In genomic region chr3:113696658-113697191, GRCh38 we compare ENCODE assay signal across 8 cellular contexts. TPM values are rescaled to one million over a fixed set of nuclear protein-coding genes. Genes with fewer than 3 reads are reported as not detected.
DNase-seq lines count a peak whose midpoint lies in the region; ATAC-seq and TF ChIP-seq lines count a peak whose summit lies in the region.

No MANE protein-coding gene starts in this region.

- ATAC-seq in HG02571 (IDR thresholded peaks at IDR 0.05; ENCODE audit: unreplicated experiment), result peak; percentile 96
- peak; percentile 88 to 92 for ATAC-seq in activated naive CD4-positive, alpha-beta T cell treated with anti-CD3 and anti-CD28 coated beads, Interleukin-2, amount 50 U/mL, for 72 hours

- no peaks in the 10 kb centered on the region for H3K9me3 ChIP-seq in SK-N-MC (ENCODE audit: low read depth, low read length)

- H3K4me3 ChIP-seq in NB4 (ENCODE audit: low read depth, low read length) (peak overlapping the region; percentile 95), SK-N-MC (peak overlapping the region; percentile 96)

- DNase-seq in GM04503 (ENCODE audit: low read depth) (peak; percentile 96), NB4 (ENCODE audit: low read depth) (peak; percentile 99), SK-N-MC (ENCODE audit: low read depth, low spot score) (peak; percentile 96), glomerular visceral epithelial cell (ENCODE audit: extremely low spot score) (peak; percentile 99), occipital lobe (lab: John Stamatoyannopoulos, UW) (peak; percentile 99)
- peak; percentile 98 to 99 for DNase-seq in activated naive CD4-positive, alpha-beta T cell treated with anti-CD3 and anti-CD28 coated beads, Interleukin-2, amount 50 U/mL, for 72 hours (ENCODE audit: low spot score in 2 of 2)

- no peaks in the 10 kb centered on the region for H3K9me3 Mint-ChIP-seq in activated naive CD4-positive, alpha-beta T cell treated with anti-CD3 and anti-CD28 coated beads, Interleukin-2, amount 50 U/mL, for 72 hours

- peak overlapping the region; percentile 85 for H3K9ac ChIP-seq in SK-N-MC (ENCODE audit: insufficient read length)

- no peak for TF ChIP-seq POLR2A in NB4 (IDR thresholded peaks at IDR 0.05; ENCODE audit: extremely low read depth, insufficient read length)

- H3K27ac ChIP-seq in SK-N-MC (no peak overlapping the region), temporal lobe (ENCODE audit: low read depth, low read length) (peak overlapping the region; percentile 53)

- H3K27ac Mint-ChIP-seq in activated naive CD4-positive, alpha-beta T cell treated with anti-CD3 and anti-CD28 coated beads, Interleukin-2, amount 50 U/mL, for 72 hours, result no peak overlapping the region

- no peaks in the 10 kb centered on the region for H3K36me3 ChIP-seq in SK-N-MC (ENCODE audit: insufficient read depth, low read length)

- peaks cover 11% of the 10 kb centered on the region in 2 donors for H3K36me3 Mint-ChIP-seq in activated naive CD4-positive, alpha-beta T cell treated with anti-CD3 and anti-CD28 coated beads, Interleukin-2, amount 50 U/mL, for 72 hours

- no peak for TF ChIP-seq CTCF in NB4 (IDR thresholded peaks at IDR 0.05; ENCODE audit: low read depth, low read length)

RNA-seq across cellular contexts. Expression of gene USF3, which starts 0.3 kb away (rescaled TPM):
- total RNA-seq in activated naive CD4-positive, alpha-beta T cell treated with anti-CD3 and anti-CD28 coated beads, Interleukin-2, amount 50 U/mL, for 72 hours, result 10 to 100 TPM; 14.0 to 22.2 TPM
- total RNA-seq in occipital lobe (21.5 TPM), temporal lobe (20.4 TPM)

RNA-seq across cellular contexts. Expression of gene NAA50, which starts 49.3 kb away (rescaled TPM):
- total RNA-seq in activated naive CD4-positive, alpha-beta T cell treated with anti-CD3 and anti-CD28 coated beads, Interleukin-2, amount 50 U/mL, for 72 hours, result 100 to 1,000 TPM; 101 to 109 TPM
- 86.4 TPM for total RNA-seq in occipital lobe
- total RNA-seq in temporal lobe, result 47.7 TPM

RNA-seq across cellular contexts. Expression of gene ATP6V1A, which starts 50.1 kb away (rescaled TPM):
- total RNA-seq in activated naive CD4-positive, alpha-beta T cell treated with anti-CD3 and anti-CD28 coated beads, Interleukin-2, amount 50 U/mL, for 72 hours, result 10 to 100 TPM; 48.8 to 69.5 TPM
- total RNA-seq in occipital lobe, result 218 TPM
- total RNA-seq in temporal lobe, result 145 TPM
